Comparison of ENCODE assay signal across 24 cellular contexts in genomic region chr3:42957573-42957972, GRCh38. TPM values are rescaled to one million over a fixed set of nuclear protein-coding genes. Genes with fewer than 3 reads are reported as not detected.
DNase-seq lines count a peak whose midpoint lies in the region; ATAC-seq and TF ChIP-seq lines count a peak whose summit lies in the region.
"Had no signal": no experiment of that assay in that cellular context is flagged by ENCODE, and none has a peak within 500 bp of the region (broad histone marks: within the 10 kb centered on the region; RNA-seq: fewer than 3 reads in every experiment).

No MANE protein-coding gene starts in this region.

- DNase-seq in endodermal cell, result no peak
- DNase-seq in neural crest cell (ENCODE audit: low read depth, low spot score), result no peak
- no peak for DNase-seq in germinal center (ENCODE audit: low spot score)
- DNase-seq in AG08396 (ENCODE audit: low spot score), result no peak
- DNase-seq in stimulated activated naive CD8-positive, alpha-beta T cell treated with anti-CD3 and anti-CD28 coated beads, Interleukin-15, Interleukin-2, amounts not matched to agents 100 U/mL and 50 U/mL, for 24 hours, result no peak
- DNase-seq: activated CD8-positive, alpha-beta T cell treated with anti-CD3 and anti-CD28 coated beads, Interleukin-2, amount 10 ng/mL, durations not matched to agents 7 days and 5 days; activated naive CD4-positive, alpha-beta T cell treated with Interleukin-2 at 50 U/mL for 16 hours; activated T-cell treated with anti-CD3 and anti-CD28 coated beads, Interleukin-2, amount 50 U/mL, for 4 hours; COR-L47; effector CD4-positive, alpha-beta T cell; esophagus squamous epithelium; heart left ventricle; immature natural killer cell; NCI-H1694 treated with DMSO at 0.1 percent for 48 hours; NCI-H2227 treated with DMSO at 0.1 percent for 48 hours; NCI-H748 treated with DMSO at 0.1 percent for 48 hours; retina; stimulated activated CD8-positive, alpha-beta memory T cell treated with anti-CD3 and anti-CD28 coated beads, Interleukin-4, amount 100 ng/mL, for 48 hours; upper lobe of right lung had no signal

- H3K4me2 ChIP-seq in OCI-LY3 (ENCODE audit: low read length), result no peak overlapping the region

- H3K9ac ChIP-seq in OCI-LY3 (ENCODE audit: low read length), result no peak overlapping the region
- H3K9ac ChIP-seq in endodermal cell (ENCODE audit: extremely low read depth, low read length, poor library complexity, severe bottlenecking), result no peak overlapping the region

- H3K4me1 ChIP-seq in OCI-LY3 (ENCODE audit: low read length) (peaks cover 23% of the 10 kb centered on the region), endodermal cell (ENCODE audit: control insufficient read depth, insufficient read depth, low read length) (no peaks in the 10 kb centered on the region)
- H3K4me1 ChIP-seq: upper lobe of right lung had no signal

- H3K4me3 ChIP-seq in OCI-LY3 (ENCODE audit: low read length) (no peak overlapping the region), endodermal cell (ENCODE audit: low read length) (no peak overlapping the region)
- H3K4me3 ChIP-seq: esophagus squamous epithelium, heart left ventricle, SK-N-MC, upper lobe of right lung had no signal

- H3K27ac ChIP-seq in OCI-LY3 (ENCODE audit: low read length) (no peak overlapping the region), endodermal cell (ENCODE audit: low read depth, low read length) (no peak overlapping the region)
- H3K27ac ChIP-seq: esophagus squamous epithelium, heart left ventricle, SK-N-MC, upper lobe of right lung had no signal

- TF ChIP-seq CTCF in GM12873 (IDR thresholded peaks at IDR 0.05; ENCODE audit: insufficient read depth, low read depth, low read length, missing control alignments) (peak; percentile 10), OCI-LY3 (IDR thresholded peaks at IDR 0.05; ENCODE audit: low read depth, low read length) (peak; percentile 21; the same call in 1 of the 2 replicates), endodermal cell (conservative IDR thresholded peaks at IDR 0.05) (peak; percentile 70), neural crest cell (conservative IDR thresholded peaks at IDR 0.05) (peak; percentile 28)

- H3K4me3 Mint-ChIP-seq in endodermal cell, result no peak overlapping the region
- H3K4me3 Mint-ChIP-seq in neural crest cell, result no peak overlapping the region
- H3K4me3 Mint-ChIP-seq: activated CD8-positive, alpha-beta T cell treated with anti-CD3 and anti-CD28 coated beads, Interleukin-2, amount 10 ng/mL, durations not matched to agents 7 days and 5 days; activated T-cell treated with anti-CD3 and anti-CD28 coated beads, Interleukin-2, amount 50 U/mL, for 4 hours; central memory CD8-positive, alpha-beta T cell; immature natural killer cell had no signal

- H3K36me3 Mint-ChIP-seq in endodermal cell (ENCODE audit: low read depth), result no peaks in the 10 kb centered on the region
- H3K36me3 Mint-ChIP-seq in neural crest cell (ENCODE audit: low read depth), result no peaks in the 10 kb centered on the region
- H3K36me3 Mint-ChIP-seq: immature natural killer cell had no signal

- H3K9me3 ChIP-seq in OCI-LY3 (ENCODE audit: insufficient read depth, low read length), result no peaks in the 10 kb centered on the region
- H3K9me3 ChIP-seq in endodermal cell (ENCODE audit: control insufficient read depth, low read length), result no peaks in the 10 kb centered on the region
- H3K9me3 ChIP-seq: esophagus squamous epithelium, heart left ventricle, upper lobe of right lung had no signal

- H3K36me3 ChIP-seq in OCI-LY3 (replicated peaks; ENCODE audit: low read depth, low read length) (no peaks in the 10 kb centered on the region), endodermal cell (ENCODE audit: control insufficient read depth, insufficient read depth, low read length) (no peaks in the 10 kb centered on the region)
- H3K36me3 ChIP-seq: esophagus squamous epithelium, heart left ventricle, upper lobe of right lung had no signal

- H3K4me1 Mint-ChIP-seq in endodermal cell, result no peaks in the 10 kb centered on the region
- H3K4me1 Mint-ChIP-seq in neural crest cell, result no peaks in the 10 kb centered on the region
- H3K4me1 Mint-ChIP-seq: immature natural killer cell had no signal

- H3K9me3 Mint-ChIP-seq in endodermal cell, result peaks cover 2% of the 10 kb centered on the region
- peaks cover 11% of the 10 kb centered on the region for H3K9me3 Mint-ChIP-seq in neural crest cell
- H3K9me3 Mint-ChIP-seq: activated T-cell treated with anti-CD3 and anti-CD28 coated beads, Interleukin-2, amount 50 U/mL, for 4 hours; central memory CD8-positive, alpha-beta T cell; immature natural killer cell had no signal

- no peak overlapping the region for H2AFZ ChIP-seq in OCI-LY3 (ENCODE audit: low read depth, low read length)

- H4K20me1 ChIP-seq in OCI-LY3 (ENCODE audit: insufficient read depth, low read length), result no peaks in the 10 kb centered on the region

- WGBS in endodermal cell (ENCODE audit: insufficient coverage in 1 of 2, insufficient read length in 1 of 2), 2 experiments, result 82% methylated on average over 3 of the region's 3 CpGs; no CpG with 5 or more reads in 1 of the 2 experiments

- H3K79me2 ChIP-seq in OCI-LY3 (ENCODE audit: low read length), result no peaks in the 10 kb centered on the region

- H3K27me3 ChIP-seq in OCI-LY3 (ENCODE audit: low read depth, low read length) (no peaks in the 10 kb centered on the region), endodermal cell (ENCODE audit: control insufficient read depth, insufficient read depth, low read length, poor library complexity, severe bottlenecking) (no peaks in the 10 kb centered on the region)
- H3K27me3 ChIP-seq: esophagus squamous epithelium, heart left ventricle, upper lobe of right lung had no signal

- H3K27ac Mint-ChIP-seq in endodermal cell (no peak overlapping the region), neural crest cell (ENCODE audit: unreplicated experiment) (no peak overlapping the region)
- H3K27ac Mint-ChIP-seq: activated CD8-positive, alpha-beta T cell treated with anti-CD3 and anti-CD28 coated beads, Interleukin-2, amount 10 ng/mL, durations not matched to agents 7 days and 5 days; immature natural killer cell had no signal

- H3K27me3 Mint-ChIP-seq in endodermal cell (ENCODE audit: insufficient read depth), result peaks cover 18% of the 10 kb centered on the region
- peaks cover 17% of the 10 kb centered on the region for H3K27me3 Mint-ChIP-seq in neural crest cell (ENCODE audit: low read depth)

- ATAC-seq in stimulated activated naive CD8-positive, alpha-beta T cell treated with anti-CD3 and anti-CD28 coated beads, Interleukin-15, Interleukin-2, amounts not matched to agents 100 U/mL and 50 U/mL, for 24 hours, result no peak
- ATAC-seq: activated CD8-positive, alpha-beta T cell treated with anti-CD3 and anti-CD28 coated beads, Interleukin-2, amount 10 ng/mL, durations not matched to agents 7 days and 5 days; activated T-cell treated with anti-CD3 and anti-CD28 coated beads, Interleukin-2, amount 50 U/mL, for 4 hours; heart left ventricle; Panc1; upper lobe of right lung had no signal

RNA-seq across cellular contexts. Expression of gene GASK1A, which starts 21.5 kb away (rescaled TPM):
- total RNA-seq in endodermal cell, result 1 to 10 TPM; 4.0 to 5.3 TPM
- polyA plus RNA-seq in endodermal cell (2013, experiment 1 of 2), result 2.7 TPM
- 2.0 TPM for polyA plus RNA-seq in endodermal cell (2013, experiment 2 of 2)
- 2.1 and 2.9 TPM in 2 replicates for total RNA-seq in neural crest cell
- total RNA-seq: activated CD8-positive, alpha-beta T cell treated with anti-CD3 and anti-CD28 coated beads, Interleukin-2, amount 10 ng/mL, durations not matched to agents 7 days and 5 days; activated T-cell treated with anti-CD3 and anti-CD28 coated beads, Interleukin-2, amount 50 U/mL, for 4 hours had no signal
- polyA plus RNA-seq: immature natural killer cell had no signal

RNA-seq across cellular contexts. Expression of gene ZNF662, which starts 51.6 kb away (rescaled TPM):
- total RNA-seq in endodermal cell (1 to 10 TPM in 1 of 2 donors, not detected in 1; 1.8 TPM), neural crest cell (not detected in 2 replicates)
- polyA plus RNA-seq in endodermal cell (2013, experiment 1 of 2), result not detected
- 0.08 TPM for polyA plus RNA-seq in endodermal cell (2013, experiment 2 of 2)

Comparison
In these comparisons a context has a peak if more than half of its experiments do, and no peak if none do; other contexts are left out.
1. CTCF ChIP-seq: peak in every context shown above with its lines; median percentile 70 in endodermal cell; 28 in neural crest cell; 21 in OCI-LY3; 10 in GM12873.